Comparison of ENCODE assay signal across 1 cellular context in genomic region chr3:10192953-10193691, GRCh38.
TF ChIP-seq lines count a peak whose summit lies in the region.

No MANE protein-coding gene starts in this region.

TF ChIP-seq in GM12878, 131 proteins besides CTCF, POLR2A, EP300 and RAD21 (continued from another document):
- no peak for TF ChIP-seq ATF3 (IDR thresholded peaks at IDR 0.05; ENCODE audit: borderline replicate concordance, extremely low read depth, low read depth, low read length)
- peak; percentile 66 for TF ChIP-seq BCL11A (IDR thresholded peaks at IDR 0.05; ENCODE audit: low read depth, low read length)
- TF ChIP-seq STAT1 (conservative IDR thresholded peaks at IDR 0.05) = no peak
- TF ChIP-seq DPF2 (IDR thresholded peaks at IDR 0.05) = peak; percentile 55
- TF ChIP-seq ETV6 (conservative IDR thresholded peaks at IDR 0.05 in 1 of 2, IDR thresholded peaks at IDR 0.05 in 1 of 2; ENCODE audit: borderline replicate concordance in 1 of 2, low read depth in 1 of 2) = peak in 1 of 2 experiments; percentile 74; a peak in 1 of 4 replicates
- peak in 1 of 2 experiments; percentile 51; a peak in 1 of 4 replicates for TF ChIP-seq CEBPB (IDR thresholded peaks at IDR 0.05; ENCODE audit: borderline replicate concordance in 1 of 2, low read depth in 2 of 2, low read length in 2 of 2)
- TF ChIP-seq KAT2A (conservative IDR thresholded peaks at IDR 0.05; ENCODE audit: control insufficient read depth, low read depth, low read length) = no peak
- no peak for TF ChIP-seq SREBF1 (IDR thresholded peaks at IDR 0.05; ENCODE audit: low read length)
- no peak for TF ChIP-seq E2F8 (IDR thresholded peaks at IDR 0.05; ENCODE audit: low read depth, partially characterized antibody)
- TF ChIP-seq CEBPZ (IDR thresholded peaks at IDR 0.05; ENCODE audit: low read depth, low read length) = no peak
- TF ChIP-seq GATAD2B (conservative IDR thresholded peaks at IDR 0.05; ENCODE audit: low read depth) = peak; percentile 75
- peak; percentile 85; the same call in 1 of the 2 replicates for TF ChIP-seq PAX5 (IDR thresholded peaks at IDR 0.05; ENCODE audit: borderline replicate concordance, low read depth, low read length)
- TF ChIP-seq IKZF1 (conservative IDR thresholded peaks at IDR 0.05) = peak; percentile 81
- peak; percentile 46 for TF ChIP-seq RELA (IDR thresholded peaks at IDR 0.05; ENCODE audit: borderline replicate concordance, partially characterized antibody)
- no peak for TF ChIP-seq ZNF207 (IDR thresholded peaks at IDR 0.05; ENCODE audit: borderline replicate concordance)
- TF ChIP-seq SREBF2 (IDR thresholded peaks at IDR 0.05; ENCODE audit: low read length) = no peak
- peak; percentile 59 for TF ChIP-seq SP1 (IDR thresholded peaks at IDR 0.05; ENCODE audit: low read depth, low read length)
- TF ChIP-seq JUND (IDR thresholded peaks at IDR 0.05; ENCODE audit: low read depth, low read length) = no peak
- peak; percentile 47; the same call in 1 of the 2 replicates for TF ChIP-seq RELB (IDR thresholded peaks at IDR 0.05; ENCODE audit: low read depth)
- TF ChIP-seq BCL3 (IDR thresholded peaks at IDR 0.05; ENCODE audit: borderline replicate concordance, insufficient read depth, low read depth, low read length, poor library complexity, severe bottlenecking) = peak; percentile 52
- TF ChIP-seq SMC3 (IDR thresholded peaks at IDR 0.05; ENCODE audit: borderline replicate concordance, low read length) = peak; percentile 21; the same call in 1 of the 2 replicates
- peak; percentile 89 for TF ChIP-seq ZNF24 (IDR thresholded peaks at IDR 0.05)
- TF ChIP-seq NR2F1 (conservative IDR thresholded peaks at IDR 0.05) = peak; percentile 81
- peak; percentile 84 to 91 for TF ChIP-seq IKZF2 (IDR thresholded peaks at IDR 0.05)
- peak; percentile 39; the same call in 1 of the 2 replicates for TF ChIP-seq ATF7 (IDR thresholded peaks at IDR 0.05; ENCODE audit: low read depth)
- TF ChIP-seq HSF1 (IDR thresholded peaks at IDR 0.05; ENCODE audit: low read depth, low read length) = no peak
